Comparison of ENCODE assay signal across 8 cellular contexts in genomic region chr5:141651728-141652105, GRCh38. TPM values are rescaled to one million over a fixed set of nuclear protein-coding genes. Genes with fewer than 3 reads are reported as not detected.
DNase-seq lines count a peak whose midpoint lies in the region; ATAC-seq and TF ChIP-seq lines count a peak whose summit lies in the region.

No MANE protein-coding gene starts in this region.

- no peak for TF ChIP-seq CTCF in CD14-positive monocyte (IDR thresholded peaks at IDR 0.05)
- no peak for TF ChIP-seq CTCF in OCI-LY7 (conservative IDR thresholded peaks at IDR 0.05; ENCODE audit: low read length)
- no peak for TF ChIP-seq CTCF in epithelial cell of esophagus (IDR thresholded peaks at IDR 0.05; ENCODE audit: insufficient read depth, low read depth, low read length, missing control alignments)
- no peak for TF ChIP-seq CTCF in neural cell (IDR thresholded peaks at IDR 0.05; ENCODE audit: poor library complexity, severe bottlenecking)
- no peak for TF ChIP-seq CTCF in thyroid gland (IDR thresholded peaks at IDR 0.05)

- H3K4me1 Mint-ChIP-seq in CD14-positive monocyte: peaks cover 27% of the 10 kb centered on the region

- ATAC-seq in HG03521 (IDR thresholded peaks at IDR 0.05; ENCODE audit: unreplicated experiment) (no peak), GM21360 (IDR thresholded peaks at IDR 0.05; ENCODE audit: unreplicated experiment) (no peak)

- H3K27me3 ChIP-seq in neural cell (ENCODE audit: insufficient read depth, low read depth, low read length) (peaks cover 5% of the 10 kb centered on the region), thyroid gland (no peaks in the 10 kb centered on the region)

- H3K4me2 ChIP-seq in OCI-LY7 (ENCODE audit: low read length): peak overlapping the region; percentile 97
- no peak overlapping the region for H3K4me2 ChIP-seq in neural cell (ENCODE audit: low read length)

- TF ChIP-seq POLR2A in thyroid gland (IDR thresholded peaks at IDR 0.05): no peak

- no peak overlapping the region for H3K9ac ChIP-seq in neural cell (ENCODE audit: low read length)

- H3K27ac ChIP-seq in OCI-LY7 (ENCODE audit: low read depth, low read length, poor library complexity, severe bottlenecking) (no peak overlapping the region), neural cell (ENCODE audit: low read length) (no peak overlapping the region), thyroid gland (no peak overlapping the region)

- H2AFZ ChIP-seq in OCI-LY7 (ENCODE audit: low read length): peak overlapping the region; percentile 84
- no peak overlapping the region for H2AFZ ChIP-seq in neural cell (ENCODE audit: low read depth, low read length)

- H3K9me2 ChIP-seq in OCI-LY7 (ENCODE audit: insufficient read depth, low read length) (no peaks in the 10 kb centered on the region), neural cell (ENCODE audit: insufficient read depth, low read length) (no peaks in the 10 kb centered on the region)

- H3K4me1 ChIP-seq in OCI-LY7 (ENCODE audit: insufficient read depth, low read length, poor library complexity, severe bottlenecking) (peaks cover 13% of the 10 kb centered on the region), thyroid gland (peaks cover 5 to 11% of the 10 kb centered on the region in 2 donors)

- intact Hi-C loops in CD14-positive monocyte (cut with micrococcal nuclease) (loop anchor here in 1 of 2 donors (2.0 kb wide), 1 partner anchor 17 kb away; no protein-coding TSS in a partner anchor), OCI-LY7 (cut with micrococcal nuclease; ENCODE audit: unreplicated experiment) (no loop called here), thyroid gland (cut with DNase I) (no loop called here)

- peaks cover 0 to 2% (median 0%) of the 10 kb centered on the region in 7 donors for H3K9me3 Mint-ChIP-seq in CD14-positive monocyte

- no peaks in the 10 kb centered on the region for H3K36me3 ChIP-seq in OCI-LY7 (ENCODE audit: insufficient read depth, low read length)
- H3K36me3 ChIP-seq in neural cell (ENCODE audit: insufficient read depth, low read length): no peaks in the 10 kb centered on the region
- no peaks in the 10 kb centered on the region for H3K36me3 ChIP-seq in thyroid gland

- no peaks in the 10 kb centered on the region for H3K9me3 ChIP-seq in OCI-LY7 (ENCODE audit: low read length)
- H3K9me3 ChIP-seq in neural cell (ENCODE audit: low read length): no peaks in the 10 kb centered on the region
- H3K9me3 ChIP-seq in thyroid gland: no peaks in the 10 kb centered on the region

- WGBS in thyroid gland, 2 donors: 59 to 60% methylated on average over 9 of the region's 9 CpGs

- peaks cover 57 to 58% of the 10 kb centered on the region in 2 donors for H3K36me3 Mint-ChIP-seq in CD14-positive monocyte

- H3K27me3 Mint-ChIP-seq in CD14-positive monocyte (ENCODE audit: low read depth in 3 of 3): peaks cover 0 to 2% (median 2%) of the 10 kb centered on the region in 3 donors

- no peaks in the 10 kb centered on the region for H3F3A ChIP-seq in neural cell (ENCODE audit: insufficient read depth, low read length, poor library complexity, severe bottlenecking)

- CTCF ChIA-PET in OCI-LY7 (lab: Charles Lee; ENCODE audit: unreplicated experiment): interaction anchor here (1.2 to 1.3 kb wide), 2 partner anchors 12 to 14 kb away, joined by 3 to 4 read pairs; no protein-coding TSS in a partner anchor

- H3K4me3 ChIP-seq in OCI-LY7 (ENCODE audit: low read depth, low read length, poor library complexity, severe bottlenecking) (peak overlapping the region; percentile 73), epithelial cell of esophagus (ENCODE audit: low read length) (peak overlapping the region; percentile 76), neural cell (ENCODE audit: low read length) (peak overlapping the region; percentile 66), thyroid gland (replicated peaks in 1 of 3) (peak overlapping the region in 1 of 3 donors; percentile 65)

- peak overlapping the region; percentile 99 to 100 for H3K4me3 Mint-ChIP-seq in CD14-positive monocyte

- no peak for TF ChIP-seq EP300 in neural cell (conservative IDR thresholded peaks at IDR 0.05; ENCODE audit: poor library complexity, severe bottlenecking)

- BruUV-seq in OCI-LY7 (replicated peaks; lab: Mats Ljungman, UMichigan): no TSS peak

- no peaks in the 10 kb centered on the region for H3K79me2 ChIP-seq in OCI-LY7 (ENCODE audit: insufficient read depth, low read depth, low read length)
- H3K79me2 ChIP-seq in neural cell (replicated peaks; ENCODE audit: insufficient read depth, low read length): no peaks in the 10 kb centered on the region

- DNase-seq in CD14-positive monocyte (ENCODE audit: low spot score) (no peak), OCI-LY7 (ENCODE audit: low spot score) (no peak), epithelial cell of esophagus (ENCODE audit: low read depth) (peak; percentile 49), thyroid gland (no peak), NCI-H2227 (lab: John Stamatoyannopoulos, UW; ENCODE audit: unreplicated experiment) (no peak)

- POLR2A ChIA-PET in OCI-LY7 (lab: Charles Lee): interaction anchor here (0.9 to 2.9 kb wide), 4 partner anchors 11 to 60 kb away, joined by 3 to 18 read pairs (median 4); partner anchors contain the start of genes HDAC3 and RELL2

- no peak for TF ChIP-seq RAD21 in neural cell (conservative IDR thresholded peaks at IDR 0.05)

- H4K20me1 ChIP-seq in OCI-LY7 (ENCODE audit: insufficient read depth, low read length) (no peaks in the 10 kb centered on the region), neural cell (ENCODE audit: insufficient read depth) (no peaks in the 10 kb centered on the region)

- H3K27ac Mint-ChIP-seq in CD14-positive monocyte: peak overlapping the region in 5 of 7 donors; percentile 32 to 94 (median 93)

TF ChIP-seq in neural cell, 6 proteins besides CTCF, POLR2A, EP300 and RAD21:
- TF ChIP-seq, protein P1, sequence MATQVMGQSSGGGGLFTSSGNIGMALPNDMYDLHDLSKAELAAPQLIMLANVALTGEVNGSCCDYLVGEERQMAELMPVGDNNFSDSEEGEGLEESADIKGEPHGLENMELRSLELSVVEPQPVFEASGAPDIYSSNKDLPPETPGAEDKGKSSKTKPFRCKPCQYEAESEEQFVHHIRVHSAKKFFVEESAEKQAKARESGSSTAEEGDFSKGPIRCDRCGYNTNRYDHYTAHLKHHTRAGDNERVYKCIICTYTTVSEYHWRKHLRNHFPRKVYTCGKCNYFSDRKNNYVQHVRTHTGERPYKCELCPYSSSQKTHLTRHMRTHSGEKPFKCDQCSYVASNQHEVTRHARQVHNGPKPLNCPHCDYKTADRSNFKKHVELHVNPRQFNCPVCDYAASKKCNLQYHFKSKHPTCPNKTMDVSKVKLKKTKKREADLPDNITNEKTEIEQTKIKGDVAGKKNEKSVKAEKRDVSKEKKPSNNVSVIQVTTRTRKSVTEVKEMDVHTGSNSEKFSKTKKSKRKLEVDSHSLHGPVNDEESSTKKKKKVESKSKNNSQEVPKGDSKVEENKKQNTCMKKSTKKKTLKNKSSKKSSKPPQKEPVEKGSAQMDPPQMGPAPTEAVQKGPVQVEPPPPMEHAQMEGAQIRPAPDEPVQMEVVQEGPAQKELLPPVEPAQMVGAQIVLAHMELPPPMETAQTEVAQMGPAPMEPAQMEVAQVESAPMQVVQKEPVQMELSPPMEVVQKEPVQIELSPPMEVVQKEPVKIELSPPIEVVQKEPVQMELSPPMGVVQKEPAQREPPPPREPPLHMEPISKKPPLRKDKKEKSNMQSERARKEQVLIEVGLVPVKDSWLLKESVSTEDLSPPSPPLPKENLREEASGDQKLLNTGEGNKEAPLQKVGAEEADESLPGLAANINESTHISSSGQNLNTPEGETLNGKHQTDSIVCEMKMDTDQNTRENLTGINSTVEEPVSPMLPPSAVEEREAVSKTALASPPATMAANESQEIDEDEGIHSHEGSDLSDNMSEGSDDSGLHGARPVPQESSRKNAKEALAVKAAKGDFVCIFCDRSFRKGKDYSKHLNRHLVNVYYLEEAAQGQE (IDR thresholded peaks at IDR 0.05; ENCODE audit: borderline replicate concordance): no peak
- TF ChIP-seq POLR2AphosphoS5 (IDR thresholded peaks at IDR 0.05): no peak
- no peak for TF ChIP-seq TAF1 (IDR thresholded peaks at IDR 0.05; ENCODE audit: low read depth)
- no peak for TF ChIP-seq EZH2 (IDR thresholded peaks at IDR 0.05; ENCODE audit: borderline replicate concordance, insufficient read depth, low read length, poor library complexity, severe bottlenecking)
- TF ChIP-seq MXI1 (conservative IDR thresholded peaks at IDR 0.05; ENCODE audit: poor library complexity, severe bottlenecking): no peak
- no peak for TF ChIP-seq SMC3 (conservative IDR thresholded peaks at IDR 0.05; ENCODE audit: poor library complexity)
TF ChIP-seq in neural cell: peak in this region for 0.

RNA-seq across cellular contexts. Expression of gene FCHSD1, which starts 0.5 kb away (rescaled TPM):
- polyA plus RNA-seq in CD14-positive monocyte (1 to 10 TPM; 3.0 to 3.4 TPM), neural cell (3.9 and 5.4 TPM in 2 replicates)
- total RNA-seq in OCI-LY7 (2014; rRNA removed; shearing (Covaris generic)): 31.9 and 49.0 TPM in 2 replicates
- total RNA-seq in OCI-LY7 (2022) (55.3 and 60.8 TPM in 2 replicates), thyroid gland (10 to 100 TPM; 15.2 to 28.3 (median 22.7) TPM)
- polyA minus RNA-seq in neural cell: 3.2 and 6.7 TPM in 2 replicates

RNA-seq across cellular contexts. Expression of gene RELL2, which starts 14.9 kb away (rescaled TPM):
- 1 to 10 TPM; 1.0 to 1.3 TPM for polyA plus RNA-seq in CD14-positive monocyte
- total RNA-seq in OCI-LY7 (2014; rRNA removed; shearing (Covaris generic)): 28.0 and 29.8 TPM in 2 replicates
- 37.9 and 43.1 TPM in 2 replicates for total RNA-seq in OCI-LY7 (2022)
- polyA plus RNA-seq in neural cell: 44.9 and 49.4 TPM in 2 replicates
- 25.7 and 37.5 TPM in 2 replicates for polyA minus RNA-seq in neural cell
- total RNA-seq in thyroid gland: 1 to 10 TPM; 2.4 to 5.7 (median 4.6) TPM

RNA-seq across cellular contexts. Expression of gene HDAC3, which starts 15.1 kb away (rescaled TPM):
- polyA plus RNA-seq in CD14-positive monocyte (10 to 100 TPM; 80.5 to 82.3 TPM), neural cell (115 and 138 TPM in 2 replicates)
- total RNA-seq in OCI-LY7 (2014; rRNA removed; shearing (Covaris generic)): 78.8 and 85.4 TPM in 2 replicates
- total RNA-seq in OCI-LY7 (2022) (83.6 and 85.3 TPM in 2 replicates), thyroid gland (10 to 100 TPM; 44.2 to 62.7 (median 54.6) TPM)
- polyA minus RNA-seq in neural cell: 52.4 and 60.4 TPM in 2 replicates

RNA-seq across cellular contexts. Expression of gene ARAP3, which starts 30.3 kb away (rescaled TPM):
- polyA plus RNA-seq in CD14-positive monocyte (1 to 10 TPM; 1.2 to 2.2 TPM), neural cell (1.4 and 1.8 TPM in 2 replicates)
- not detected in 2 replicates for total RNA-seq in OCI-LY7 (2014; rRNA removed; shearing (Covaris generic))
- total RNA-seq in OCI-LY7 (2022) (not detected in 2 replicates), thyroid gland (10 to 100 TPM in 1 of 4 donors, 1 to 10 TPM in 3; 5.4 to 11.7 (median 8.3) TPM)
- polyA minus RNA-seq in neural cell: 1.2 and 2.1 TPM in 2 replicates

RNA-seq across cellular contexts. Expression of gene DIAPH1, which starts 32.9 kb away (rescaled TPM):
- 10 to 100 TPM; 60.2 to 98.6 TPM for polyA plus RNA-seq in CD14-positive monocyte
- total RNA-seq in OCI-LY7 (2014; rRNA removed; shearing (Covaris generic)): 64.9 and 78.8 TPM in 2 replicates
- 143 and 174 TPM in 2 replicates for total RNA-seq in OCI-LY7 (2022)
- polyA plus RNA-seq in neural cell: 21.9 and 22.4 TPM in 2 replicates
- 16.6 and 17.5 TPM in 2 replicates for polyA minus RNA-seq in neural cell
- total RNA-seq in thyroid gland: 100 to 1,000 TPM in 1 of 4 donors, 10 to 100 TPM in 3; 82.1 to 103 (median 89.7) TPM

Comparison
In these comparisons a context has a peak if more than half of its experiments do, and no peak if none do; other contexts are left out.
1. RNA of gene RELL2, which starts 14.9 kb away (total RNA-seq): 28.0 to 43.1 TPM in OCI-LY7; 2.4 to 5.7 TPM in thyroid gland; every median in the first group is over 4 times any median in the second.